In the genomic region with DNA sequence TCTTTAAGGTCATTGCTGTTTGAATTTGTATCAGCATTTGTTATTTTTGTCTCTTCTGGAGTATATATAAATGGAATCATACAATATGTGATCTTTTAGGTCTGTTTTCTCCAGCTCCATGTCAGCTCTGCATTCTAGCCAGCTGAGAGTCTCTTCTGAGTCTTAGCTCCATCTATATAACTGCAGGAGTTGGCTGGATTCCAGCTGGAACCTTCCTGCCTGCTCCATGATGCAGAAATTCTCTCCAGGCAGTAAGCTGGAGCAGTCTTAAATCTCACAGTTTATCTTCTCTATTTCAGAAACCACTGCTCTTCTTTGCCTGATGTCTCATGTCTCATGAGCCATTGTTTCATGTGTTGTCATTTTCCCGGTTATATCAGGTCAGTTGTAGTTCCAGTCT, we compare ENCODE assay signal across 14 cellular contexts.
A peak's percentile ranks its signal among the peaks of the same experiment; 100 is the strongest.
DNase-seq lines count a peak whose midpoint lies in the region; ATAC-seq, FAIRE-seq and TF ChIP-seq lines count a peak whose summit lies in the region.
"Had no signal": no experiment of that assay in that cellular context is flagged by ENCODE, and none has a peak within 500 bp of the region (broad histone marks: within the 10 kb centered on the region; RNA-seq: fewer than 3 reads in every experiment).

No MANE protein-coding gene starts in this region.

- BruUV-seq in endothelial cell of umbilical vein (replicated peaks; lab: Mats Ljungman, UMichigan), result no TSS peak

- intact Hi-C loops in endothelial cell of umbilical vein (cut with micrococcal nuclease), result no loop called here
- intact Hi-C loops in sigmoid colon (cut with DNase I), result no loop called here

- no peak overlapping the region for H3K9ac ChIP-seq in endothelial cell of umbilical vein (replicated peaks; ENCODE audit: extremely low read depth, insufficient read depth, low read length)

- no peaks in the 10 kb centered on the region for H3K9me1 ChIP-seq in endothelial cell of umbilical vein (replicated peaks; ENCODE audit: control insufficient read depth, extremely low read depth, insufficient read depth, low read length)

- no peaks in the 10 kb centered on the region for H3K27me3 ChIP-seq in endothelial cell of umbilical vein (ENCODE audit: control insufficient read depth in 2 of 2, insufficient read depth in 2 of 2, low read length in 2 of 2)
- H3K27me3 ChIP-seq in sigmoid colon, result no peaks in the 10 kb centered on the region
- H3K27me3 ChIP-seq: MG63 had no signal

- TF ChIP-seq EP300 in sigmoid colon (IDR thresholded peaks at IDR 0.05), result no peak

- WGBS in sigmoid colon, 2 donors, result 72 to 80% methylated on average over 1 of the region's 1 CpG

- no peak overlapping the region for H2AFZ ChIP-seq in endothelial cell of umbilical vein (ENCODE audit: low read depth, low read length)

- H3K4me2 ChIP-seq in endothelial cell of umbilical vein (ENCODE audit: insufficient read depth, low read length), result no peak overlapping the region

- dilution Hi-C loops in endothelial cell of umbilical vein (cut with MboI; ENCODE audit: extremely low pct_ligation_motif_present, low sequenced_read_pairs), result no loop called here

- H3K27me3 Mint-ChIP-seq in activated naive CD4-positive, alpha-beta T cell treated with anti-CD3 and anti-CD28 coated beads, Interleukin-2, amount 10 ng/mL, durations not matched to agents 7 days and 5 days, result no peaks in the 10 kb centered on the region

- no peaks in the 10 kb centered on the region for H3K36me3 ChIP-seq in endothelial cell of umbilical vein (ENCODE audit: control insufficient read depth in 2 of 2, extremely low read depth in 1 of 2, insufficient read depth in 2 of 2, low read length in 2 of 2)
- H3K36me3 ChIP-seq in sigmoid colon, result no peaks in the 10 kb centered on the region
- H3K36me3 ChIP-seq: MG63 had no signal

- H3K27ac ChIP-seq in endothelial cell of umbilical vein (ENCODE audit: insufficient read depth, low read depth, low read length) (no peak overlapping the region), sigmoid colon (peak overlapping the region in 1 of 4 donors; percentile 30)

- H3K9me3 Mint-ChIP-seq in activated naive CD4-positive, alpha-beta T cell treated with anti-CD3 and anti-CD28 coated beads, Interleukin-2, amount 10 ng/mL, durations not matched to agents 7 days and 5 days, result no peaks in the 10 kb centered on the region
- H3K9me3 Mint-ChIP-seq: activated naive CD8-positive, alpha-beta T cell treated with anti-CD3 and anti-CD28 coated beads for 36 hours; type B pancreatic cell had no signal

- H3K4me3 ChIP-seq in endothelial cell of umbilical vein (replicated peaks in 1 of 3; ENCODE audit: insufficient read depth in 1 of 3, low read depth in 1 of 3, low read length in 3 of 3) (no peak overlapping the region), sigmoid colon (no peak overlapping the region)
- H3K4me3 ChIP-seq: MG63 had no signal

- TF ChIP-seq CTCF in endothelial cell of umbilical vein (IDR thresholded peaks at IDR 0.05; ENCODE audit: extremely low read depth in 1 of 2, insufficient read depth in 1 of 2, low read depth in 1 of 2, low read length in 2 of 2), result no peak
- no peak for TF ChIP-seq CTCF in sigmoid colon (IDR thresholded peaks at IDR 0.05)

- no peaks in the 10 kb centered on the region for H3K4me1 Mint-ChIP-seq in activated naive CD4-positive, alpha-beta T cell treated with anti-CD3 and anti-CD28 coated beads, Interleukin-2, amount 10 ng/mL, durations not matched to agents 7 days and 5 days
- H3K4me1 Mint-ChIP-seq: activated naive CD8-positive, alpha-beta T cell treated with anti-CD3 and anti-CD28 coated beads for 36 hours had no signal

- no peak for TF ChIP-seq POLR2A in endothelial cell of umbilical vein (IDR thresholded peaks at IDR 0.05; ENCODE audit: low read depth, low read length)
- no peak for TF ChIP-seq POLR2A in sigmoid colon (IDR thresholded peaks at IDR 0.05)

- CTCF ChIA-PET in endothelial cell of umbilical vein (lab: Charles Lee), result interaction anchor here (0.7 to 2.2 kb wide), 5 partner anchors 11 to 548 kb away, joined by 3 to 9 read pairs (median 6); no protein-coding TSS in a partner anchor
- CTCF ChIA-PET in activated naive CD4-positive, alpha-beta T cell treated with anti-CD3 and anti-CD28 coated beads, Interleukin-2, amount 10 ng/mL, durations not matched to agents 7 days and 5 days (lab: Charles Lee), result no interaction called here

- no peak for ATAC-seq in GM18502 (IDR thresholded peaks at IDR 0.05; ENCODE audit: poor library complexity, unreplicated experiment)
- ATAC-seq: PC-3 had no signal

- H3K27ac Mint-ChIP-seq in activated naive CD4-positive, alpha-beta T cell treated with anti-CD3 and anti-CD28 coated beads, Interleukin-2, amount 10 ng/mL, durations not matched to agents 7 days and 5 days, result no peak overlapping the region
- H3K27ac Mint-ChIP-seq: activated naive CD8-positive, alpha-beta T cell treated with anti-CD3 and anti-CD28 coated beads for 36 hours; type B pancreatic cell had no signal

- H4K20me1 ChIP-seq in endothelial cell of umbilical vein (replicated peaks; ENCODE audit: control insufficient read depth, extremely low read depth, insufficient read depth, low read length), result no peaks in the 10 kb centered on the region

- no peaks in the 10 kb centered on the region for H3K79me2 ChIP-seq in endothelial cell of umbilical vein (ENCODE audit: control insufficient read depth, insufficient read depth, low read length)

- DNase-seq in NCI-H2081 (lab: John Stamatoyannopoulos, UW), result peak; percentile 40 to 63
- no peak for DNase-seq in NCI-H2081 treated with DMSO at 0.1 percent for 48 hours (lab: John Stamatoyannopoulos, UW)
- DNase-seq in NCI-H2227 treated with DMSO at 0.1 percent for 48 hours (lab: John Stamatoyannopoulos, UW), result peak; percentile 28
- DNase-seq in endothelial cell of umbilical vein (ENCODE audit: low read depth, low spot score), result peak; percentile 37
- peak; percentile 81 for DNase-seq in sigmoid colon
- no peak for DNase-seq in activated naive CD4-positive, alpha-beta T cell treated with anti-CD3 and anti-CD28 coated beads, Interleukin-2, amount 10 ng/mL, durations not matched to agents 7 days and 5 days
- DNase-seq in NCI-H526 treated with DMSO at 0.1 percent for 48 hours (lab: John Stamatoyannopoulos, UW), result no peak
- DNase-seq: activated naive CD8-positive, alpha-beta T cell treated with anti-CD3 and anti-CD28 coated beads for 36 hours; DND-41; MG63; PC-3 had no signal

- no peaks in the 10 kb centered on the region for H3K36me3 Mint-ChIP-seq in activated naive CD4-positive, alpha-beta T cell treated with anti-CD3 and anti-CD28 coated beads, Interleukin-2, amount 10 ng/mL, durations not matched to agents 7 days and 5 days
- H3K36me3 Mint-ChIP-seq: activated naive CD8-positive, alpha-beta T cell treated with anti-CD3 and anti-CD28 coated beads for 36 hours; type B pancreatic cell had no signal

- FAIRE-seq in endothelial cell of umbilical vein (lab: Jason Lieb, UNC), result no peak
- FAIRE-seq: A204.1 had no signal

- H3K9me3 ChIP-seq in endothelial cell of umbilical vein (replicated peaks; ENCODE audit: control insufficient read depth, insufficient read depth, low read length) (no peaks in the 10 kb centered on the region), sigmoid colon (no peaks in the 10 kb centered on the region)
- H3K9me3 ChIP-seq: MG63 had no signal

- POLR2A ChIA-PET in endothelial cell of umbilical vein (lab: Charles Lee), result no interaction called here

- H3K4me3 Mint-ChIP-seq in activated naive CD4-positive, alpha-beta T cell treated with anti-CD3 and anti-CD28 coated beads, Interleukin-2, amount 10 ng/mL, durations not matched to agents 7 days and 5 days, result no peak overlapping the region
- H3K4me3 Mint-ChIP-seq: activated naive CD8-positive, alpha-beta T cell treated with anti-CD3 and anti-CD28 coated beads for 36 hours; type B pancreatic cell had no signal

- H3K4me1 ChIP-seq in endothelial cell of umbilical vein (ENCODE audit: control insufficient read depth, extremely low read depth, insufficient read depth, low read length) (no peaks in the 10 kb centered on the region), sigmoid colon (peaks cover 0 to 11% (median 10%) of the 10 kb centered on the region in 4 donors)

TF ChIP-seq in endothelial cell of umbilical vein, 7 proteins besides CTCF, POLR2A, EP300 and RAD21:
- TF ChIP-seq, protein P1, sequence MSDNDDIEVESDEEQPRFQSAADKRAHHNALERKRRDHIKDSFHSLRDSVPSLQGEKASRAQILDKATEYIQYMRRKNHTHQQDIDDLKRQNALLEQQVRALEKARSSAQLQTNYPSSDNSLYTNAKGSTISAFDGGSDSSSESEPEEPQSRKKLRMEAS (IDR thresholded peaks at IDR 0.05; ENCODE audit: insufficient read depth, insufficient read length), result no peak
- TF ChIP-seq JUN (IDR thresholded peaks at IDR 0.05; ENCODE audit: borderline replicate concordance, insufficient read depth, insufficient read length, low read depth) (no peak), EZH2 (IDR thresholded peaks at IDR 0.05; ENCODE audit: borderline replicate concordance, low read depth, low read length, severe bottlenecking) (no peak), GATA2 (IDR thresholded peaks at IDR 0.05; ENCODE audit: insufficient read depth, insufficient read length, low read depth, low read length) (no peak), FOS (IDR thresholded peaks at IDR 0.05; ENCODE audit: borderline replicate concordance, insufficient read depth, low read length) (no peak), MYC (IDR thresholded peaks at IDR 0.05; ENCODE audit: low read depth, low read length) (no peak)

Comparison
In these comparisons a context has a peak if more than half of its experiments do, and no peak if none do; other contexts are left out.
1. DNase-seq: peak in NCI-H2081 (2 of 2), NCI-H2227 treated with DMSO at 0.1 percent for 48 hours (single experiment), endothelial cell of umbilical vein (single experiment) and sigmoid colon (single experiment); none in NCI-H2081 treated with DMSO at 0.1 percent for 48 hours (single experiment), activated naive CD4-positive, alpha-beta T cell treated with anti-CD3 and anti-CD28 coated beads, Interleukin-2, amount 10 ng/mL, durations not matched to agents 7 days and 5 days (single experiment) and NCI-H526 treated with DMSO at 0.1 percent for 48 hours (single experiment).